10 cellular contexts compared by ENCODE assay signal in the genomic region with DNA sequence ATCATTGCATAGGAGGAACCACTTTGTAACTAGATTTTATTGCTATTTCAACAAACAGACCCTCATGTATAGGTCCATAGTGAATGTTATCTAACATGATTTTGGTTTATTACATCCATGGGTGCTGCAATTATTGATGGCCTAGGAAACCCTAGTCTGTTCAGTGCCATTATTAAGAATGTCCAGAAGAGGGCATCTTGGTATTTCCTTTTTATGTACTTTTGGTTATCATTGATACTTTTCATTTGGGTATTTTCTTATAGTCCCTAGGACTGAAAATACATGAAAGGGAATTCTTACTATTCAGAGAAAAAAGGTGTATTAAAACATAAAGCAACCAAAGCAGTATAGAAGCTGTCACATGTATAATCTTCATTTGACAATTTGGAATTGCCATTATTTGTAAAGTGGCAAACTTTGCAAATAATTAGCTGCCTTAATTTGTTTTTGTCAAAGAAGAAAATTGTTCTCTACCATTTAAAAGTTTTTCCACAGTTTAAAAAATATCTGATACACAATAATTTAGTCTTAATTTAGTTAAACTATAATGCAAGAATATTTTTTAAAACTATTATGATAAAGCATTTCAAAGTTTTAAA. TPM values are rescaled to one million over a fixed set of nuclear protein-coding genes. Genes with fewer than 3 reads are reported as not detected.
A peak's percentile ranks its signal among the peaks of the same experiment; 100 is the strongest.
DNase-seq lines count a peak whose midpoint lies in the region; ATAC-seq, FAIRE-seq and TF ChIP-seq lines count a peak whose summit lies in the region.
"Had no signal": no experiment of that assay in that cellular context is flagged by ENCODE, and none has a peak within 500 bp of the region (broad histone marks: within the 10 kb centered on the region; RNA-seq: fewer than 3 reads in every experiment).

No MANE protein-coding gene starts in this region.

- no peaks in the 10 kb centered on the region for H3K27me3 ChIP-seq in small intestine (ENCODE audit: control insufficient read depth in 2 of 2, insufficient read depth in 2 of 2, low read length in 2 of 2)
- H3K27me3 ChIP-seq in MG63, result no peaks in the 10 kb centered on the region
- H3K27me3 ChIP-seq: neutrophil had no signal

- no peaks in the 10 kb centered on the region for H3K4me1 ChIP-seq in small intestine (ENCODE audit: control insufficient read depth in 2 of 2, insufficient read depth in 1 of 2, low read depth in 1 of 2, low read length in 1 of 2)

- H3K36me3 ChIP-seq in small intestine (ENCODE audit: control insufficient read depth in 2 of 2, insufficient read depth in 2 of 2, low read length in 2 of 2), result peaks cover 2 to 8% of the 10 kb centered on the region in 2 donors
- peaks cover 6% of the 10 kb centered on the region; the same call in 1 of the 2 replicates for H3K36me3 ChIP-seq in MG63

- peak; percentile 77 for ATAC-seq in SK-N-SH treated with all-trans-retinoic acid at 6 μM for 48 hours
- ATAC-seq in HG02884 (IDR thresholded peaks at IDR 0.05; ENCODE audit: unreplicated experiment), result no peak

- peak; percentile 64 for TF ChIP-seq CTCF in fibroblast of the aortic adventitia (IDR thresholded peaks at IDR 0.05; ENCODE audit: insufficient read depth, low read length)

- no peak for FAIRE-seq in small intestine (lab: Jason Lieb, UNC)

- DNase-seq in DMS114 treated with DMSO at 0.1 percent for 48 hours (lab: John Stamatoyannopoulos, UW; ENCODE audit: unreplicated experiment), result peak; percentile 25
- DNase-seq in HS-5 (ENCODE audit: low read depth), result peak; percentile 19
- DNase-seq in fibroblast of the aortic adventitia (ENCODE audit: low read depth), result peak; percentile 59
- DNase-seq in small intestine, result peak; percentile 38
- no peak for DNase-seq in MG63
- DNase-seq in activated CD4-positive, alpha-beta T cell treated with anti-CD3 and anti-CD28 coated beads for 48 hours, result no peak

- H3K27ac ChIP-seq in small intestine (ENCODE audit: low read depth in 1 of 2, low read length in 1 of 2), result no peak overlapping the region
- H3K27ac ChIP-seq: neutrophil, SK-N-MC had no signal

- H3K9me3 ChIP-seq in small intestine (ENCODE audit: control insufficient read depth, low read depth), result no peaks in the 10 kb centered on the region
- H3K9me3 ChIP-seq in MG63, result no peaks in the 10 kb centered on the region
- H3K9me3 ChIP-seq: neutrophil had no signal

- H3K4me3 ChIP-seq in fibroblast of the aortic adventitia (ENCODE audit: low read depth, low read length) (no peak overlapping the region), small intestine (ENCODE audit: low read depth in 1 of 2, low read length in 2 of 2) (no peak overlapping the region), MG63 (no peak overlapping the region)
- H3K4me3 ChIP-seq: SK-N-MC had no signal

TF ChIP-seq in SK-N-SH treated with all-trans-retinoic acid at 6 μM for 48 hours, 23 proteins besides CTCF, POLR2A, EP300 and RAD21:
- no peak for TF ChIP-seq ESRRG (CRISPR knock-in tag; IDR thresholded peaks at IDR 0.05)
- TF ChIP-seq PPARA (CRISPR knock-in tag; IDR thresholded peaks at IDR 0.05; ENCODE audit: borderline replicate concordance), result no peak
- TF ChIP-seq ZNF70 (CRISPR knock-in tag; IDR thresholded peaks at IDR 0.05), result no peak

RNA-seq across cellular contexts. Expression of a gene that starts 48.7 kb away (rescaled TPM):
- total RNA-seq in fibroblast of the aortic adventitia (ENCODE audit: low replicate concordance), result 23.8 and 46.6 TPM in 2 replicates
- 10 to 100 TPM; 12.7 to 17.5 (median 13.9) TPM for polyA plus RNA-seq in small intestine
- 14.1 and 17.9 TPM in 2 replicates for total RNA-seq in MG63 (2014; rRNA removed; shearing (Covaris generic); ENCODE audit: low replicate concordance)

Comparison
In these comparisons a context has a peak if more than half of its experiments do, and no peak if none do; other contexts are left out.
1. DNase-seq: peak in DMS114 treated with DMSO at 0.1 percent for 48 hours (single experiment), HS-5 (single experiment), fibroblast of the aortic adventitia (single experiment) and small intestine (single experiment); none in MG63 (single experiment) and activated CD4-positive, alpha-beta T cell treated with anti-CD3 and anti-CD28 coated beads for 48 hours (single experiment).